In the genomic region with DNA sequence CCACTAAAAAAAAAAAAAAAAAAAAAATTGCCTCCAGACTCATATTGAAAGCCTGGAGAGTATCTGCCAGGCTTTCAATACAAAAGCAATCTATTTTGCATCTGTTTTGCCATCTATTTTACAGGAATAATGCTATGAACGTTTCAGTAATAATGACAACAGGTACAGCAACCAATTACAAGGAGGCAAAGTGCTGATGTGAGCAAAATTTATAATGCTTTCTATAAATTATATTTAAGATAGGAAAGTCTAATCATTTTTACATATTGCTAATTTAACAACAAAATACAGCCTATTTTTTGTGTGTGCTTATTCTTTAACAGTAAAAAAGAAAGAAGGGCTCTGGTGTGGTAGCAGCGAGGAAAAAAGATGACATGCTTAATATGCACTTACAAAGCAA, we compare ENCODE assay signal across 23 cellular contexts. TPM values are rescaled to one million over a fixed set of nuclear protein-coding genes. Genes with fewer than 3 reads are reported as not detected.
DNase-seq lines count a peak whose midpoint lies in the region; ATAC-seq, FAIRE-seq and TF ChIP-seq lines count a peak whose summit lies in the region.
"Had no signal": no experiment of that assay in that cellular context is flagged by ENCODE, and none has a peak within 500 bp of the region (broad histone marks: within the 10 kb centered on the region; RNA-seq: fewer than 3 reads in every experiment).

No MANE protein-coding gene starts in this region.

- CTCF ChIA-PET in HepG2 (lab: Yijun Ruan, JAX; ENCODE audit: low intra/inter-chr PET ratio, low total read pairs) (no interaction called here), GM12878 (lab: Yijun Ruan, JAX) (interaction anchor here (1.0 to 10.4 kb wide), 7 partner anchors 9 to 80 kb away, joined by 4 to 108 read pairs (median 6); no protein-coding TSS in a partner anchor)

- H3K4me2 ChIP-seq in HepG2 (ENCODE audit: low read depth, low read length), result no peak overlapping the region
- H3K4me2 ChIP-seq in GM12878 (ENCODE audit: control insufficient read depth, insufficient read depth), result no peak overlapping the region

- H3K36me3 Mint-ChIP-seq in nephron progenitor cell (ENCODE audit: low read depth), result peaks cover 28% of the 10 kb centered on the region

- no peaks in the 10 kb centered on the region for H3K27me3 Mint-ChIP-seq in nephron progenitor cell (ENCODE audit: low read depth, poor library complexity)
- H3K27me3 Mint-ChIP-seq: CD4-positive, alpha-beta memory T cell had no signal

- FAIRE-seq in HepG2 (lab: Jason Lieb, UNC) (no peak), GM12878 (lab: Jason Lieb, UNC) (no peak)
- FAIRE-seq: A204.1, GM12891, GM18507, H54 had no signal

- H2AFZ ChIP-seq in HepG2 (ENCODE audit: low read length), result no peak overlapping the region
- no peak overlapping the region for H2AFZ ChIP-seq in GM12878 (ENCODE audit: control insufficient read depth, low read depth, low read length)

- no peak for TF ChIP-seq POLR2A in HepG2 (IDR thresholded peaks at IDR 0.05; ENCODE audit: insufficient read depth in 1 of 2, low read depth in 2 of 2, low read length in 2 of 2)
- no peak for TF ChIP-seq POLR2A in right lobe of liver (IDR thresholded peaks at IDR 0.05)
- no peak for TF ChIP-seq POLR2A in GM12878 (IDR thresholded peaks at IDR 0.05; ENCODE audit: low read depth, low read length)

- peaks cover 19% of the 10 kb centered on the region for H3K4me1 Mint-ChIP-seq in nephron progenitor cell

- H3K79me2 ChIP-seq in HepG2 (ENCODE audit: insufficient read depth, low read length) (no peaks in the 10 kb centered on the region), GM12878 (ENCODE audit: control insufficient read depth, insufficient read depth, low read length) (peaks cover 40% of the 10 kb centered on the region)

- H3K27me3 ChIP-seq in HepG2 (ENCODE audit: control insufficient read depth in 1 of 2, insufficient read depth in 2 of 2, low read length in 2 of 2) (no peaks in the 10 kb centered on the region), right lobe of liver (no peaks in the 10 kb centered on the region), GM12878 (replicated peaks in 1 of 2; ENCODE audit: control insufficient read depth in 2 of 2, insufficient read depth in 2 of 2, low read length in 1 of 2) (no peaks in the 10 kb centered on the region)

- H3K27ac ChIP-seq in HepG2 (ENCODE audit: extremely low read length, insufficient read depth, low read length), result no peak overlapping the region
- no peak overlapping the region for H3K27ac ChIP-seq in right lobe of liver
- H3K27ac ChIP-seq in GM12878 (ENCODE audit: control insufficient read depth, insufficient read depth), result no peak overlapping the region
- H3K27ac ChIP-seq: 22Rv1 had no signal

- no peaks in the 10 kb centered on the region for H3K9me3 Mint-ChIP-seq in nephron progenitor cell
- H3K9me3 Mint-ChIP-seq: CD4-positive, alpha-beta memory T cell had no signal

- RAD21 ChIA-PET in GM12878 (lab: Charles Lee; ENCODE audit: unreplicated experiment), result interaction anchor here (1.4 to 11.2 kb wide), 4 partner anchors 12 to 214 kb away, joined by 5 to 230 read pairs (median 90); partner anchors contain the start of genes AGBL3 and CYREN

- no peak overlapping the region for H3K9ac ChIP-seq in HepG2 (ENCODE audit: insufficient read depth, low read depth, low read length)
- no peak overlapping the region for H3K9ac ChIP-seq in GM12878 (ENCODE audit: control insufficient read depth, insufficient read depth, low read length)

- H3K36me3 ChIP-seq in HepG2 (replicated peaks in 1 of 2; ENCODE audit: control insufficient read depth in 1 of 2, insufficient read depth in 2 of 2, low read length in 2 of 2) (peaks cover 28 to 58% of the 10 kb centered on the region in 2 experiments), right lobe of liver (peaks cover 0 to 59% (median 6%) of the 10 kb centered on the region in 4 donors), GM12878 (ENCODE audit: control insufficient read depth in 2 of 2, insufficient read depth in 2 of 2, low read length in 1 of 2) (peaks cover 15 to 58% of the 10 kb centered on the region in 2 experiments)

- H4K20me1 ChIP-seq in HepG2 (ENCODE audit: insufficient read depth, low read length) (no peaks in the 10 kb centered on the region), GM12878 (ENCODE audit: control insufficient read depth, insufficient read depth) (no peaks in the 10 kb centered on the region)

- H3K4me1 ChIP-seq in HepG2 (ENCODE audit: insufficient read depth, low read length) (no peaks in the 10 kb centered on the region), right lobe of liver (no peaks in the 10 kb centered on the region), GM12878 (ENCODE audit: control insufficient read depth, insufficient read depth, low read length) (peaks cover 16% of the 10 kb centered on the region)
- H3K4me1 ChIP-seq: HAP-1 had no signal

- in situ Hi-C loops in HepG2 (cut with HindIII; ENCODE audit: extremely low pct_ligation_motif_present, low pct_unique_long_range_greater_than_20kb) (no loop called here), GM12878 (cut with MboI) (no loop called here)

- TF ChIP-seq EP300 in HepG2 (IDR thresholded peaks at IDR 0.05; ENCODE audit: low read depth in 2 of 2, low read length in 2 of 2) (no peak), HepG2 (CRISPR knock-in tag; IDR thresholded peaks at IDR 0.05; ENCODE audit: borderline replicate concordance) (no peak), GM12878 (IDR thresholded peaks at IDR 0.05; ENCODE audit: borderline replicate concordance in 1 of 2, control insufficient read depth in 1 of 2, low read depth in 2 of 2, low read length in 2 of 2) (no peak)

- intact Hi-C loops in HepG2 (cut with micrococcal nuclease; ENCODE audit: unreplicated experiment) (no loop called here), right lobe of liver (cut with DNase I) (no loop called here), GM12878 (cut with micrococcal nuclease; ENCODE audit: unreplicated experiment) (no loop called here)

- BruUV-seq in HepG2 (replicated peaks; lab: Mats Ljungman, UMichigan) (no TSS peak), GM12878 (replicated peaks; lab: Mats Ljungman, UMichigan) (no TSS peak)

- H3K4me3 ChIP-seq in HepG2 (replicated peaks in 1 of 3; ENCODE audit: insufficient read depth in 1 of 3, low read depth in 2 of 3, low read length in 3 of 3), result no peak overlapping the region
- H3K4me3 ChIP-seq in right lobe of liver, result no peak overlapping the region
- peak overlapping the region; percentile 23; the same call in 1 of the 2 replicates for H3K4me3 ChIP-seq in GM12878
- H3K4me3 ChIP-seq in epithelial cell of proximal tubule (ENCODE audit: low read depth, low read length), result peak overlapping the region; percentile 61
- H3K4me3 ChIP-seq: HAP-1 had no signal

- no peaks in the 10 kb centered on the region for H3K9me3 ChIP-seq in HepG2 (ENCODE audit: low read length)
- no peaks in the 10 kb centered on the region for H3K9me3 ChIP-seq in right lobe of liver
- H3K9me3 ChIP-seq in GM12878 (replicated peaks; ENCODE audit: control insufficient read depth, insufficient read depth, low read length), result no peaks in the 10 kb centered on the region
- H3K9me3 ChIP-seq: HAP-1 had no signal

- 81% methylated on average over 2 of the region's 2 CpGs for WGBS in HepG2 (ENCODE audit: low lambda C conversion rate)
- 83% methylated on average over 2 of the region's 2 CpGs for WGBS in right lobe of liver (ENCODE audit: insufficient coverage, low coverage, low lambda C conversion rate, missing lambda C conversion rate)
- WGBS in GM12878 (ENCODE audit: insufficient coverage, insufficient replicate concordance, low lambda C conversion rate, missing lambda C conversion rate), result 98% methylated on average over 2 of the region's 2 CpGs

- DNase-seq in HepG2 (ENCODE audit: low spot score) (no peak), right lobe of liver (no peak), GM12878 (ENCODE audit: low read depth, low spot score) (no peak), epithelial cell of proximal tubule (ENCODE audit: low read depth) (no peak), EL (no peak), nephron progenitor cell (no peak)
- DNase-seq in activated CD4-positive, alpha-beta T cell treated with anti-CD3 and anti-CD28 coated beads for 4 hours, result no peak
- DNase-seq: ACHN; C1 segment of cervical spinal cord; Calu3; CD4-positive, alpha-beta memory T cell; DMS53; DND-41; GDM1; GOT3 had no signal

- no peak for TF ChIP-seq CTCF in HepG2 (CRISPR knock-in tag; IDR thresholded peaks at IDR 0.05)
- no peak for TF ChIP-seq CTCF in right lobe of liver (IDR thresholded peaks at IDR 0.05)
- no peak for TF ChIP-seq CTCF in GM12878 (IDR thresholded peaks at IDR 0.05 in 2 of 3, conservative IDR thresholded peaks at IDR 0.05 in 1 of 3; ENCODE audit: control insufficient read depth in 2 of 3, extremely low read depth in 1 of 3, insufficient read depth in 1 of 3, low read depth in 3 of 3, low read length in 3 of 3)
- TF ChIP-seq CTCF in epithelial cell of proximal tubule (conservative IDR thresholded peaks at IDR 0.05; ENCODE audit: low read depth, low read length), result no peak
- TF ChIP-seq CTCF in nephron progenitor cell (IDR thresholded peaks at IDR 0.05), result no peak

- ATAC-seq in HepG2 (no peak), right lobe of liver (no peak), GM12878 (no peak), HG03045 (IDR thresholded peaks at IDR 0.05; ENCODE audit: unreplicated experiment) (no peak)

- no peak overlapping the region for H3K4me3 Mint-ChIP-seq in nephron progenitor cell
- H3K4me3 Mint-ChIP-seq: CD4-positive, alpha-beta memory T cell had no signal

- no peak for TF ChIP-seq RAD21 in HepG2 (CRISPR knock-in tag; IDR thresholded peaks at IDR 0.05)
- TF ChIP-seq RAD21 in GM12878 (IDR thresholded peaks at IDR 0.05; ENCODE audit: insufficient read depth, low read depth, low read length), result no peak

- H3K27ac Mint-ChIP-seq in nephron progenitor cell, result no peak overlapping the region

- SMC1A ChIA-PET in GM12878 (lab: Charles Lee; ENCODE audit: uncharacterized antibody, unreplicated experiment), result interaction anchor here (0.9 to 10.8 kb wide), 10 partner anchors 8 to 52 kb away, joined by 3 to 251 read pairs (median 6); partner anchors contain the start of gene WDR91

- POLR2A ChIA-PET in HepG2 (lab: Yijun Ruan, JAX) (no interaction called here), GM12878 (lab: Charles Lee) (interaction anchor here (1.1 to 10.8 kb wide), 6 partner anchors 8 to 27 kb away, joined by 3 to 299 read pairs (median 4); partner anchors contain the start of gene WDR91)

RNA-seq across cellular contexts. Expression of gene WDR91, which starts 10.0 kb away (rescaled TPM):
- total RNA-seq in HepG2 (2016; rRNA removed; fragmentation: Illumina TruSeq; extraction: Trizol) (10.0 and 12.1 TPM in 2 replicates), right lobe of liver (10 to 100 TPM in 1 of 6 experiments, 1 to 10 TPM in 5; 6.0 to 11.5 (median 8.6) TPM), GM12878 (2014; rRNA removed) (26.0 TPM in 2 replicates), GM12878 (2014; rRNA removed; fragmentation: Illumina TruSeq; extraction: Trizol) (13.3 and 15.8 TPM in 2 replicates), GM12878 (2021) (27.4 TPM in 2 replicates), epithelial cell of proximal tubule (8.7 and 16.3 TPM in 2 replicates)
- total RNA-seq in HepG2 (2016; cell fraction: cytosol; rRNA removed; fragmentation: Illumina TruSeq; extraction: Trizol; ENCODE audit: low read depth), result 1.1 and 1.8 TPM in 2 replicates
- 9.2 and 12.1 TPM in 2 replicates for total RNA-seq in HepG2 (2016; cell fraction: insoluble cytoplasmic fraction; rRNA removed; fragmentation: Illumina TruSeq; extraction: Trizol)
- 1.5 and 2.3 TPM in 2 replicates for total RNA-seq in HepG2 (2016; cell fraction: membrane; rRNA removed; fragmentation: Illumina TruSeq; extraction: Trizol)
- 11.3 and 14.5 TPM in 2 replicates for total RNA-seq in HepG2 (2016; cell fraction: nucleus; rRNA removed; fragmentation: Illumina TruSeq; extraction: Trizol)
- polyA plus RNA-seq in HepG2 (2011; rRNA removed) (11.6 and 13.7 TPM in 2 replicates), GM12878 (2011; rRNA removed) (61.8 and 83.3 TPM in 2 replicates), GM12878 (2014; fragmentation: Illumina TruSeq; extraction: Trizol) (13.7 and 17.8 TPM in 2 replicates), GM12878 (2014; fragmentation: Nextera tagmentation; extraction: Ambion mirVana) (10 to 100 TPM in 1 of 2 experiments, 1 to 10 TPM in 1; 7.6 to 10.1 TPM), GM12878 (2014; rRNA removed) (31.9 and 37.2 TPM in 2 replicates), GM12878 (2016; fragmentation: Nextera tagmentation; extraction: Ambion mirVana) (10 to 100 TPM; 13.4 to 15.2 TPM)
- 7.2 and 8.6 TPM in 2 replicates for polyA plus RNA-seq in HepG2 (2011; cell fraction: cytosol; rRNA removed)
- polyA plus RNA-seq in HepG2 (2011; cell fraction: nucleus; rRNA removed), result 43.9 and 51.3 TPM in 2 replicates
- polyA plus RNA-seq in HepG2 (2012), result 5.7 and 6.1 TPM in 2 replicates
- 0.26 and 0.31 TPM in 2 replicates for polyA plus RNA-seq in HepG2 (2016; cell fraction: cytosol; fragmentation: Illumina TruSeq; extraction: Trizol; ENCODE audit: low read depth)
- 10.7 and 11.4 TPM in 2 replicates for polyA plus RNA-seq in HepG2 (2016; cell fraction: insoluble cytoplasmic fraction; fragmentation: Illumina TruSeq; extraction: Trizol; ENCODE audit: low read depth)
- polyA plus RNA-seq in HepG2 (2016; cell fraction: membrane; fragmentation: Illumina TruSeq; extraction: Trizol; ENCODE audit: low read depth), result 0.56 and 0.65 TPM in 2 replicates
- polyA plus RNA-seq in HepG2 (2016; cell fraction: nucleus; fragmentation: Illumina TruSeq; extraction: Trizol; ENCODE audit: insufficient read depth, low read depth), result 21.1 and 22.2 TPM in 2 replicates
- polyA minus RNA-seq in HepG2 (2011; rRNA and poly(A)+ RNA removed; ENCODE audit: low replicate concordance), result 8.2 and 19.7 TPM in 2 replicates
- polyA minus RNA-seq in HepG2 (2011; cell fraction: cytosol; rRNA and poly(A)+ RNA removed), result 5.3 and 8.8 TPM in 2 replicates
- 12.6 and 17.4 TPM in 2 replicates for polyA minus RNA-seq in HepG2 (2011; cell fraction: nucleus; rRNA and poly(A)+ RNA removed)
- 127 and 142 TPM in 2 replicates for total RNA-seq in GM12878 (2013; cell fraction: nucleolus; rRNA removed)
- 11.4 TPM for polyA plus RNA-seq in GM12878 (2011; ENCODE audit: low read depth)
- 79.6 and 99.6 TPM in 2 replicates for polyA plus RNA-seq in GM12878 (2011; cell fraction: cytosol; rRNA removed)
- 285 and 340 TPM in 2 replicates for polyA plus RNA-seq in GM12878 (2011; cell fraction: nucleus; rRNA removed)
- 19.4 and 28.1 TPM in 2 replicates for polyA plus RNA-seq in GM12878 (2012)
- 59.1 and 118 TPM in 2 replicates for polyA minus RNA-seq in GM12878 (2011; rRNA and poly(A)+ RNA removed)
- 27.2 and 29.9 TPM in 2 replicates for polyA minus RNA-seq in GM12878 (2011; cell fraction: cytosol; rRNA and poly(A)+ RNA removed)
- 68.1 and 80.8 TPM in 2 replicates for polyA minus RNA-seq in GM12878 (2011; cell fraction: nucleus; rRNA and poly(A)+ RNA removed)

RNA-seq across cellular contexts. Expression of gene CYREN, which starts 30.8 kb away (rescaled TPM):
- 60.7 and 68.6 TPM in 2 replicates for total RNA-seq in HepG2 (2016; rRNA removed; fragmentation: Illumina TruSeq; extraction: Trizol)
- 24.2 and 27.7 TPM in 2 replicates for total RNA-seq in HepG2 (2016; cell fraction: cytosol; rRNA removed; fragmentation: Illumina TruSeq; extraction: Trizol; ENCODE audit: low read depth)
- 58.8 and 66.8 TPM in 2 replicates for total RNA-seq in HepG2 (2016; cell fraction: insoluble cytoplasmic fraction; rRNA removed; fragmentation: Illumina TruSeq; extraction: Trizol)
- 48.2 and 58.3 TPM in 2 replicates for total RNA-seq in HepG2 (2016; cell fraction: membrane; rRNA removed; fragmentation: Illumina TruSeq; extraction: Trizol)
- total RNA-seq in HepG2 (2016; cell fraction: nucleus; rRNA removed; fragmentation: Illumina TruSeq; extraction: Trizol), result 42.2 and 46.2 TPM in 2 replicates
- polyA plus RNA-seq in HepG2 (2011; rRNA removed), result 19.3 and 20.7 TPM in 2 replicates
- polyA plus RNA-seq in HepG2 (2011; cell fraction: cytosol; rRNA removed), result 19.8 and 20.9 TPM in 2 replicates
- 15.6 and 18.8 TPM in 2 replicates for polyA plus RNA-seq in HepG2 (2011; cell fraction: nucleus; rRNA removed)
- 44.5 and 69.6 TPM in 2 replicates for polyA plus RNA-seq in HepG2 (2012)
- polyA plus RNA-seq in HepG2 (2016; cell fraction: cytosol; fragmentation: Illumina TruSeq; extraction: Trizol; ENCODE audit: low read depth), result 13.5 and 22.0 TPM in 2 replicates
- 62.6 and 67.4 TPM in 2 replicates for polyA plus RNA-seq in HepG2 (2016; cell fraction: insoluble cytoplasmic fraction; fragmentation: Illumina TruSeq; extraction: Trizol; ENCODE audit: low read depth)
- polyA plus RNA-seq in HepG2 (2016; cell fraction: membrane; fragmentation: Illumina TruSeq; extraction: Trizol; ENCODE audit: low read depth), result 31.2 and 44.6 TPM in 2 replicates
- 46.9 and 49.8 TPM in 2 replicates for polyA plus RNA-seq in HepG2 (2016; cell fraction: nucleus; fragmentation: Illumina TruSeq; extraction: Trizol; ENCODE audit: insufficient read depth, low read depth)
- polyA minus RNA-seq in HepG2 (2011; rRNA and poly(A)+ RNA removed; ENCODE audit: low replicate concordance), result 24.4 and 62.5 TPM in 2 replicates
- polyA minus RNA-seq in HepG2 (2011; cell fraction: cytosol; rRNA and poly(A)+ RNA removed), result 8.6 and 12.1 TPM in 2 replicates
- polyA minus RNA-seq in HepG2 (2011; cell fraction: nucleus; rRNA and poly(A)+ RNA removed), result 20.6 and 24.7 TPM in 2 replicates
- total RNA-seq in right lobe of liver, result 10 to 100 TPM; 11.5 to 17.1 (median 15.0) TPM
- 111 and 122 TPM in 2 replicates for total RNA-seq in GM12878 (2013; cell fraction: nucleolus; rRNA removed)
- 61.3 and 61.5 TPM in 2 replicates for total RNA-seq in GM12878 (2014; rRNA removed)
- total RNA-seq in GM12878 (2014; rRNA removed; fragmentation: Illumina TruSeq; extraction: Trizol), result 48.3 and 50.8 TPM in 2 replicates
- 55.3 and 58.0 TPM in 2 replicates for total RNA-seq in GM12878 (2021)
- polyA plus RNA-seq in GM12878 (2011; ENCODE audit: low read depth), result 30.9 TPM
- polyA plus RNA-seq in GM12878 (2011; rRNA removed), result 64.3 and 64.5 TPM in 2 replicates
- 66.1 and 70.1 TPM in 2 replicates for polyA plus RNA-seq in GM12878 (2011; cell fraction: cytosol; rRNA removed)
- polyA plus RNA-seq in GM12878 (2011; cell fraction: nucleus; rRNA removed), result 56.5 and 56.8 TPM in 2 replicates
- polyA plus RNA-seq in GM12878 (2012), result 44.2 and 50.8 TPM in 2 replicates
- 42.5 and 46.0 TPM in 2 replicates for polyA plus RNA-seq in GM12878 (2014; fragmentation: Illumina TruSeq; extraction: Trizol)
- 10 to 100 TPM in 1 of 2 experiments, 1 to 10 TPM in 1; 8.7 to 12.9 TPM for polyA plus RNA-seq in GM12878 (2014; fragmentation: Nextera tagmentation; extraction: Ambion mirVana)
- polyA plus RNA-seq in GM12878 (2014; rRNA removed), result 49.6 and 54.6 TPM in 2 replicates
- 10 to 100 TPM; 56.7 to 57.7 TPM for polyA plus RNA-seq in GM12878 (2016; fragmentation: Nextera tagmentation; extraction: Ambion mirVana)
- 66.1 and 105 TPM in 2 replicates for polyA minus RNA-seq in GM12878 (2011; rRNA and poly(A)+ RNA removed)
- polyA minus RNA-seq in GM12878 (2011; cell fraction: cytosol; rRNA and poly(A)+ RNA removed), result 22.8 and 23.1 TPM in 2 replicates
- polyA minus RNA-seq in GM12878 (2011; cell fraction: nucleus; rRNA and poly(A)+ RNA removed), result 65.0 and 93.4 TPM in 2 replicates
- total RNA-seq in epithelial cell of proximal tubule, result 54.5 and 80.3 TPM in 2 replicates

RNA-seq across cellular contexts. Expression of gene STRA8, which starts 32.3 kb away (rescaled TPM):
- not detected in 2 replicates for total RNA-seq in HepG2 (2016; rRNA removed; fragmentation: Illumina TruSeq; extraction: Trizol)
- not detected in 2 replicates for total RNA-seq in HepG2 (2016; cell fraction: cytosol; rRNA removed; fragmentation: Illumina TruSeq; extraction: Trizol; ENCODE audit: low read depth)
- not detected in 2 replicates for total RNA-seq in HepG2 (2016; cell fraction: insoluble cytoplasmic fraction; rRNA removed; fragmentation: Illumina TruSeq; extraction: Trizol)
- not detected in 2 replicates for total RNA-seq in HepG2 (2016; cell fraction: membrane; rRNA removed; fragmentation: Illumina TruSeq; extraction: Trizol)
- total RNA-seq in HepG2 (2016; cell fraction: nucleus; rRNA removed; fragmentation: Illumina TruSeq; extraction: Trizol), result not detected in 2 replicates
- polyA plus RNA-seq in HepG2 (2011; rRNA removed), result 0.20 TPM in 1 of 2 replicates, not detected in the other
- not detected in 2 replicates for polyA plus RNA-seq in HepG2 (2011; cell fraction: cytosol; rRNA removed)
- polyA plus RNA-seq in HepG2 (2011; cell fraction: nucleus; rRNA removed), result 0.18 and 0.38 TPM in 2 replicates
- not detected in 2 replicates for polyA plus RNA-seq in HepG2 (2012)
- polyA plus RNA-seq in HepG2 (2016; cell fraction: cytosol; fragmentation: Illumina TruSeq; extraction: Trizol; ENCODE audit: low read depth), result not detected in 2 replicates
- polyA plus RNA-seq in HepG2 (2016; cell fraction: insoluble cytoplasmic fraction; fragmentation: Illumina TruSeq; extraction: Trizol; ENCODE audit: low read depth), result not detected in 2 replicates
- polyA plus RNA-seq in HepG2 (2016; cell fraction: membrane; fragmentation: Illumina TruSeq; extraction: Trizol; ENCODE audit: low read depth), result not detected in 2 replicates
- polyA plus RNA-seq in HepG2 (2016; cell fraction: nucleus; fragmentation: Illumina TruSeq; extraction: Trizol; ENCODE audit: insufficient read depth, low read depth), result not detected in 2 replicates
- not detected in 2 replicates for polyA minus RNA-seq in HepG2 (2011; rRNA and poly(A)+ RNA removed; ENCODE audit: low replicate concordance)
- not detected in 2 replicates for polyA minus RNA-seq in HepG2 (2011; cell fraction: cytosol; rRNA and poly(A)+ RNA removed)
- not detected in 2 replicates for polyA minus RNA-seq in HepG2 (2011; cell fraction: nucleus; rRNA and poly(A)+ RNA removed)
- total RNA-seq in right lobe of liver, result not detected
- not detected in 2 replicates for total RNA-seq in GM12878 (2013; cell fraction: nucleolus; rRNA removed)
- not detected in 2 replicates for total RNA-seq in GM12878 (2014; rRNA removed)
- not detected in 2 replicates for total RNA-seq in GM12878 (2014; rRNA removed; fragmentation: Illumina TruSeq; extraction: Trizol)
- total RNA-seq in GM12878 (2021), result not detected in 2 replicates
- polyA plus RNA-seq in GM12878 (2011; ENCODE audit: low read depth), result not detected
- polyA plus RNA-seq in GM12878 (2011; rRNA removed), result 0.14 and 0.15 TPM in 2 replicates
- polyA plus RNA-seq in GM12878 (2011; cell fraction: cytosol; rRNA removed), result 0.06 and 0.10 TPM in 2 replicates
- 0.57 and 0.87 TPM in 2 replicates for polyA plus RNA-seq in GM12878 (2011; cell fraction: nucleus; rRNA removed)
- polyA plus RNA-seq in GM12878 (2012), result not detected in 2 replicates
- not detected in 2 replicates for polyA plus RNA-seq in GM12878 (2014; fragmentation: Illumina TruSeq; extraction: Trizol)
- not detected for polyA plus RNA-seq in GM12878 (2014; fragmentation: Nextera tagmentation; extraction: Ambion mirVana)
- not detected in 2 replicates for polyA plus RNA-seq in GM12878 (2014; rRNA removed)
- not detected for polyA plus RNA-seq in GM12878 (2016; fragmentation: Nextera tagmentation; extraction: Ambion mirVana)
- polyA minus RNA-seq in GM12878 (2011; rRNA and poly(A)+ RNA removed), result not detected in 2 replicates
- polyA minus RNA-seq in GM12878 (2011; cell fraction: cytosol; rRNA and poly(A)+ RNA removed), result not detected in 2 replicates
- not detected in 2 replicates for polyA minus RNA-seq in GM12878 (2011; cell fraction: nucleus; rRNA and poly(A)+ RNA removed)
- total RNA-seq in epithelial cell of proximal tubule, result not detected in 2 replicates
- total RNA-seq: Calu3; CD4-positive, alpha-beta memory T cell had no signal
- polyA plus RNA-seq: BJ; CD4-positive, alpha-beta memory T cell had no signal

RNA-seq across cellular contexts. Expression of gene TMEM140, which starts 53.5 kb away (rescaled TPM):
- total RNA-seq in HepG2 (2016; rRNA removed; fragmentation: Illumina TruSeq; extraction: Trizol) (5.6 and 9.2 TPM in 2 replicates), right lobe of liver (10 to 100 TPM; 31.2 to 58.9 (median 37.4) TPM), GM12878 (2014; rRNA removed) (2.4 and 2.9 TPM in 2 replicates), GM12878 (2014; rRNA removed; fragmentation: Illumina TruSeq; extraction: Trizol) (3.3 and 4.3 TPM in 2 replicates), GM12878 (2021) (3.0 and 5.2 TPM in 2 replicates), epithelial cell of proximal tubule (0.36 and 0.46 TPM in 2 replicates)
- 1.1 and 1.5 TPM in 2 replicates for total RNA-seq in HepG2 (2016; cell fraction: cytosol; rRNA removed; fragmentation: Illumina TruSeq; extraction: Trizol; ENCODE audit: low read depth)
- total RNA-seq in HepG2 (2016; cell fraction: insoluble cytoplasmic fraction; rRNA removed; fragmentation: Illumina TruSeq; extraction: Trizol), result 6.3 and 8.9 TPM in 2 replicates
- total RNA-seq in HepG2 (2016; cell fraction: membrane; rRNA removed; fragmentation: Illumina TruSeq; extraction: Trizol), result 2.6 and 3.2 TPM in 2 replicates
- total RNA-seq in HepG2 (2016; cell fraction: nucleus; rRNA removed; fragmentation: Illumina TruSeq; extraction: Trizol), result 7.9 and 10.4 TPM in 2 replicates
- polyA plus RNA-seq in HepG2 (2011; rRNA removed) (21.7 and 35.7 TPM in 2 replicates), GM12878 (2011; rRNA removed) (16.7 and 20.7 TPM in 2 replicates), GM12878 (2014; fragmentation: Illumina TruSeq; extraction: Trizol) (3.2 and 3.7 TPM in 2 replicates), GM12878 (2014; fragmentation: Nextera tagmentation; extraction: Ambion mirVana) (1 to 10 TPM in 1 of 2 experiments, under 1 TPM in 1; 0.85 to 1.1 TPM), GM12878 (2014; rRNA removed) (3.1 and 3.3 TPM in 2 replicates), GM12878 (2016; fragmentation: Nextera tagmentation; extraction: Ambion mirVana) (10 to 100 TPM; 11.2 to 12.4 TPM)
- polyA plus RNA-seq in HepG2 (2011; cell fraction: cytosol; rRNA removed), result 24.2 and 35.4 TPM in 2 replicates
- 17.7 and 30.5 TPM in 2 replicates for polyA plus RNA-seq in HepG2 (2011; cell fraction: nucleus; rRNA removed)
- 45.3 and 74.1 TPM in 2 replicates for polyA plus RNA-seq in HepG2 (2012)
- polyA plus RNA-seq in HepG2 (2016; cell fraction: cytosol; fragmentation: Illumina TruSeq; extraction: Trizol; ENCODE audit: low read depth), result 1.1 TPM in 2 replicates
- polyA plus RNA-seq in HepG2 (2016; cell fraction: insoluble cytoplasmic fraction; fragmentation: Illumina TruSeq; extraction: Trizol; ENCODE audit: low read depth), result 5.3 and 6.1 TPM in 2 replicates
- 2.1 and 2.2 TPM in 2 replicates for polyA plus RNA-seq in HepG2 (2016; cell fraction: membrane; fragmentation: Illumina TruSeq; extraction: Trizol; ENCODE audit: low read depth)
- 7.8 and 11.6 TPM in 2 replicates for polyA plus RNA-seq in HepG2 (2016; cell fraction: nucleus; fragmentation: Illumina TruSeq; extraction: Trizol; ENCODE audit: insufficient read depth, low read depth)
- polyA minus RNA-seq in HepG2 (2011; rRNA and poly(A)+ RNA removed; ENCODE audit: low replicate concordance), result 0.26 and 39.0 TPM in 2 replicates
- polyA minus RNA-seq in HepG2 (2011; cell fraction: cytosol; rRNA and poly(A)+ RNA removed), result 15.9 and 32.1 TPM in 2 replicates
- polyA minus RNA-seq in HepG2 (2011; cell fraction: nucleus; rRNA and poly(A)+ RNA removed), result 41.2 and 55.0 TPM in 2 replicates
- total RNA-seq in GM12878 (2013; cell fraction: nucleolus; rRNA removed), result 69.2 and 83.7 TPM in 2 replicates
- 18.1 TPM for polyA plus RNA-seq in GM12878 (2011; ENCODE audit: low read depth)
- polyA plus RNA-seq in GM12878 (2011; cell fraction: cytosol; rRNA removed), result 18.6 and 18.9 TPM in 2 replicates
- polyA plus RNA-seq in GM12878 (2011; cell fraction: nucleus; rRNA removed), result 12.3 and 14.9 TPM in 2 replicates
- polyA plus RNA-seq in GM12878 (2012), result 25.4 and 32.2 TPM in 2 replicates
- 21.2 and 24.0 TPM in 2 replicates for polyA minus RNA-seq in GM12878 (2011; rRNA and poly(A)+ RNA removed)
- polyA minus RNA-seq in GM12878 (2011; cell fraction: cytosol; rRNA and poly(A)+ RNA removed), result 6.5 and 8.0 TPM in 2 replicates
- polyA minus RNA-seq in GM12878 (2011; cell fraction: nucleus; rRNA and poly(A)+ RNA removed), result 20.4 and 28.7 TPM in 2 replicates

Comparison
In these comparisons a context has a peak if more than half of its experiments do, and no peak if none do; other contexts are left out.
1. H3K4me3 ChIP-seq: peak in GM12878 (single experiment) and epithelial cell of proximal tubule (single experiment); none in HepG2 (0 of 3) and right lobe of liver (0 of 3).